ENCODE assay signal across 1 cellular context in the genomic region with DNA sequence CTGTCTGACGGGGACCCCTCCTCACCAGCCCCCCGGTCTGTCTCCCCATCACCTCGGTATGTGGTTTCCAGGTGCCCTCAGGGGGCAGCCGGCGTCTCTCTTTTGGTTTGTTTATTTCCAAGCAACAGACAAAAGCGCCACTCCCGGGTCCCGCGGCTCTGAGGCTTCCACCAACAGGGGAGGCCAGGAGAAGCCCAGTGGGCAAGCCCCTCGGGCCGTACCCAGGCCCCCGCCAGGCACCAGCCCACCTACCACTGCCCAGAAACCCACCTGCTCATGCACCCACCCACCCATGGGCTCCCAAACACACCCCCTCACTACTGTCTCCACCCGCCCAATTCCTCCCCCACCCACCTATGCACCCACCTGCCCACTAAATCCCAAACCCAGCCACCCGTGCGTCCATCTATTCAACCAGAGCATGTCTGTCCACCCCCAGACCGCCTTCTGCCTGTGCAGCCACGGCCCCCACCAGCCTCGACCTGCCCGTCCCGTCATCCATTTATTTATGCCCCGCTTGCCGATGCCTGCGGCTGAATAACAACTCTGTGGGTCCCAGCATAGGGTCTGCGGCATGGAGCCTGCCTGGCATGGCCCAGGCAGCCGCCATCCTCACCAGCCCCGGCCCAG.
TF ChIP-seq lines count a peak whose summit lies in the region.

No MANE protein-coding gene starts in this region.

TF ChIP-seq in H1, 55 proteins besides CTCF, POLR2A, EP300 and RAD21:
- TF ChIP-seq CHD2 (IDR thresholded peaks at IDR 0.05; ENCODE audit: low read length), result no peak
- no peak for TF ChIP-seq ASH2L (IDR thresholded peaks at IDR 0.05; ENCODE audit: low read length)
TF ChIP-seq in H1: peak in this region for 0.
